Comparison of ENCODE assay signal across 35 cellular contexts in the genomic region with DNA sequence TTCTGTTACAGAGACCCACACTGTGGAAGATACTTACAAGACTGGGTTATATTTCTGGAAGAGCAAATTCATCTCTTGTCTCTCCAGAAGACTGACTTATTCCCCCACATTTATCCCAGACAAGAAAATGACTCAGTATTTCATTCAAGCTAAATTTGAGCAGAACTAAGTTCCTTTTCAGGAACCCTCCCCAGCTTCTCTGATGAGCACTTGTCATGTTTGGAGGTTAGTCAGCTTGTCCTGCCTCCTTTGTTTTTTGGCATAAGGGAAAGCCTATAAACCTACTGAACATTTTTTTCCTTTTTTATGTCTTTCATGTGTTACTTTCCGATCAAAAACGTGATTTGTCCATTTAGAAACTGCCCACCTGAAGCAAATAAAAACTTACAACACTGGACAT.
"Had no signal": no experiment of that assay in that cellular context is flagged by ENCODE, and none has a peak within 500 bp of the region (broad histone marks: within the 10 kb centered on the region; RNA-seq: fewer than 3 reads in every experiment).

No MANE protein-coding gene starts in this region.

- H3K36me3 ChIP-seq: MG63 had no signal

- H3K4me2 ChIP-seq: KMS-11 had no signal

- H3K4me3 ChIP-seq: MG63 had no signal

- DNase-seq: Karpas-422, Kasumi-1, KG1, MG63, MM.1S, MV-4-11, NCI-H1048, NCI-H1092, NCI-H1092 treated with DMSO at 0.1 percent for 48 hours, NCI-H1105, NCI-H1105 treated with DMSO at 0.1 percent for 48 hours, NCI-H1417, NCI-H1417 treated with DMSO at 0.1 percent for 48 hours, NCI-H1436, NCI-H1436 treated with DMSO at 0.1 percent for 48 hours, NCI-H146, NCI-H1694, NCI-H1694 treated with DMSO at 0.1 percent for 48 hours, NCI-H187, NCI-H187 treated with DMSO at 0.1 percent for 48 hours, NCI-H1930, NCI-H2029, NCI-H2029 treated with DMSO at 0.1 percent for 48 hours, NCI-H2081, NCI-H2081 treated with DMSO at 0.1 percent for 48 hours, NCI-H2107, NCI-H2171, NCI-H2171 treated with DMSO at 0.1 percent for 48 hours, NCI-H2227 treated with DMSO at 0.1 percent for 48 hours, NCI-H226, NCI-H345, NCI-H446, NCI-H446 treated with DMSO at 0.1 percent for 48 hours, NCI-H510A had no signal

- H3K27ac ChIP-seq: KMS-11 had no signal

- H3K9ac ChIP-seq: KMS-11 had no signal

- H3K9me3 ChIP-seq: MG63 had no signal

- H3K27me3 ChIP-seq: MG63 had no signal
